Comparison of ENCODE assay signal across 40 cellular contexts in genomic region chr6:25907475-25908014, GRCh38. TPM values are rescaled to one million over a fixed set of nuclear protein-coding genes. Genes with fewer than 3 reads are reported as not detected.
"Had no signal": no experiment of that assay in that cellular context is flagged by ENCODE, and none has a peak within 500 bp of the region (broad histone marks: within the 10 kb centered on the region; RNA-seq: fewer than 3 reads in every experiment).

No MANE protein-coding gene starts in this region.

- H3K27ac Mint-ChIP-seq: activated CD4-positive, alpha-beta memory T cell treated with anti-CD3 and anti-CD28 coated beads, Interleukin-2, amount 10 ng/mL, durations not matched to agents 7 days and 5 days; activated CD8-positive, alpha-beta memory T cell treated with anti-CD3 and anti-CD28 coated beads, Interleukin-2, amount 10 ng/mL, durations not matched to agents 7 days and 5 days; activated naive CD8-positive, alpha-beta T cell treated with anti-CD3 and anti-CD28 coated beads, Interleukin-2, amount 10 ng/mL, durations not matched to agents 7 days and 5 days; T-helper 1 cell treated with Interleukin-12 subunit alpha and Interleukin-12 subunit beta and Interleukin-4 antibody, amounts not matched to agents 30 μg/mL and 1 μg/mL, for 36 hours; T-helper 2 cell treated with Interferon-gamma antibody and Interleukin-4, amounts not matched to agents 5 μg/mL and 100 μg/mL, for 36 hours had no signal

- H3K36me3 Mint-ChIP-seq: activated CD8-positive, alpha-beta memory T cell treated with anti-CD3 and anti-CD28 coated beads, Interleukin-2, amount 10 ng/mL, durations not matched to agents 7 days and 5 days had no signal

- H3K4me3 ChIP-seq: body of pancreas, breast epithelium, MG63, Peyer's patch, SJSA1 had no signal

- H3K27me3 ChIP-seq: body of pancreas, breast epithelium, MG63, Peyer's patch, SJSA1 had no signal

- H3K9me3 Mint-ChIP-seq: activated CD4-positive, alpha-beta memory T cell treated with anti-CD3 and anti-CD28 coated beads, Interleukin-2, amount 10 ng/mL, durations not matched to agents 7 days and 5 days; activated naive CD8-positive, alpha-beta T cell treated with anti-CD3 and anti-CD28 coated beads, Interleukin-2, amount 10 ng/mL, durations not matched to agents 7 days and 5 days; T-helper 1 cell treated with Interleukin-12 subunit alpha and Interleukin-12 subunit beta and Interleukin-4 antibody, amounts not matched to agents 30 μg/mL and 1 μg/mL, for 36 hours had no signal

- ATAC-seq: activated CD8-positive, alpha-beta memory T cell treated with anti-CD3 and anti-CD28 coated beads, Interleukin-2, amount 10 ng/mL, durations not matched to agents 7 days and 5 days; body of pancreas; PC-3 had no signal

- H3K9ac ChIP-seq: SK-N-SH had no signal

- H3K9me3 ChIP-seq: body of pancreas, breast epithelium, MG63, Peyer's patch, SJSA1, SK-N-SH had no signal

- H3K4me1 ChIP-seq: breast epithelium, Peyer's patch, SJSA1 had no signal

- H3K4me3 Mint-ChIP-seq: activated CD4-positive, alpha-beta memory T cell treated with anti-CD3 and anti-CD28 coated beads, Interleukin-2, amount 10 ng/mL, durations not matched to agents 7 days and 5 days; activated CD8-positive, alpha-beta memory T cell treated with anti-CD3 and anti-CD28 coated beads, Interleukin-2, amount 10 ng/mL, durations not matched to agents 7 days and 5 days; activated naive CD8-positive, alpha-beta T cell treated with anti-CD3 and anti-CD28 coated beads, Interleukin-2, amount 10 ng/mL, durations not matched to agents 7 days and 5 days; T-helper 1 cell treated with Interleukin-12 subunit alpha and Interleukin-12 subunit beta and Interleukin-4 antibody, amounts not matched to agents 30 μg/mL and 1 μg/mL, for 36 hours; T-helper 2 cell treated with Interferon-gamma antibody and Interleukin-4, amounts not matched to agents 5 μg/mL and 100 μg/mL, for 36 hours had no signal

- H3K36me3 ChIP-seq: breast epithelium, MG63, Peyer's patch, SJSA1 had no signal

- H3K4me2 ChIP-seq: SK-N-SH had no signal

- DNase-seq: activated CD4-positive, alpha-beta memory T cell treated with anti-CD3 and anti-CD28 coated beads, Interleukin-2, amount 10 ng/mL, durations not matched to agents 7 days and 5 days; activated CD4-positive, alpha-beta T cell treated with anti-CD3 and anti-CD28 coated beads for 1 hour; activated CD4-positive, alpha-beta T cell treated with anti-CD3 and anti-CD28 coated beads for 48 hours; activated CD4-positive, CD25-positive, alpha-beta regulatory T cell; activated CD8-positive, alpha-beta memory T cell treated with anti-CD3 and anti-CD28 coated beads for 24 hours; activated CD8-positive, alpha-beta memory T cell treated with anti-CD3 and anti-CD28 coated beads, Interleukin-2, amount 10 ng/mL, durations not matched to agents 7 days and 5 days; activated CD8-positive, alpha-beta memory T cell treated with anti-CD3 and anti-CD28 coated beads, Interleukin-2, amount 50 U/mL, for 48 hours; activated effector memory CD4-positive, alpha-beta T cell treated with anti-CD3 and anti-CD28 coated beads, Interleukin-2, amount 50 U/mL, for 16 hours; activated naive CD4-positive, alpha-beta T cell; activated naive CD4-positive, alpha-beta T cell treated with anti-CD3 and anti-CD28 coated beads, Interleukin-2, amount 50 U/mL, for 16 hours; activated naive CD8-positive, alpha-beta T cell treated with anti-CD3 and anti-CD28 coated beads, Interleukin-2, amount 10 ng/mL, durations not matched to agents 7 days and 5 days; activated T-cell treated with anti-CD3 and anti-CD28 coated beads, Interleukin-2, amount 50 U/mL, for 48 hours; body of pancreas; Karpas-422; KBM-7; MG63; NCI-H1048; NCI-H1105 treated with DMSO at 0.1 percent for 48 hours; NCI-H1436; NCI-H1694; NCI-H1930; NCI-H2081 treated with DMSO at 0.1 percent for 48 hours; NCI-H345; NCI-H524 treated with DMSO at 0.1 percent for 48 hours; NCI-H748 treated with DMSO at 0.1 percent for 48 hours; NK-92 treated with Interleukin-12 subunit alpha and Interleukin-12 subunit beta, amount 100 ng/mL, for 24 hours; PC-3; Peyer's patch; RPMI8226; SHP77 treated with DMSO at 0.1 percent for 48 hours; SK-N-SH had no signal

- FAIRE-seq: astrocyte, TTC549 had no signal

- H3K27ac ChIP-seq: body of pancreas, breast epithelium, Peyer's patch, SJSA1 had no signal

RNA-seq across cellular contexts. Expression of gene SLC17A2, which starts 22.9 kb away (rescaled TPM):
- total RNA-seq: activated CD4-positive, alpha-beta memory T cell treated with anti-CD3 and anti-CD28 coated beads, Interleukin-2, amount 10 ng/mL, durations not matched to agents 7 days and 5 days; activated CD8-positive, alpha-beta memory T cell treated with anti-CD3 and anti-CD28 coated beads, Interleukin-2, amount 10 ng/mL, durations not matched to agents 7 days and 5 days; activated naive CD8-positive, alpha-beta T cell treated with anti-CD3 and anti-CD28 coated beads, Interleukin-2, amount 10 ng/mL, durations not matched to agents 7 days and 5 days; astrocyte; body of pancreas; breast epithelium; cardiac septum; NCI-H460; PC-3; Peyer's patch; SJSA1 had no signal
- polyA plus RNA-seq: adipose tissue, SK-N-SH had no signal

RNA-seq across cellular contexts. Expression of gene SLC17A3, which starts 33.5 kb away (rescaled TPM):
- total RNA-seq: astrocyte, body of pancreas, breast epithelium, cardiac septum, NCI-H460, PC-3, Peyer's patch, SJSA1 had no signal
- polyA plus RNA-seq: adipose tissue, SK-N-SH had no signal
